ENCODE assay signal across 18 cellular contexts in the genomic region with DNA sequence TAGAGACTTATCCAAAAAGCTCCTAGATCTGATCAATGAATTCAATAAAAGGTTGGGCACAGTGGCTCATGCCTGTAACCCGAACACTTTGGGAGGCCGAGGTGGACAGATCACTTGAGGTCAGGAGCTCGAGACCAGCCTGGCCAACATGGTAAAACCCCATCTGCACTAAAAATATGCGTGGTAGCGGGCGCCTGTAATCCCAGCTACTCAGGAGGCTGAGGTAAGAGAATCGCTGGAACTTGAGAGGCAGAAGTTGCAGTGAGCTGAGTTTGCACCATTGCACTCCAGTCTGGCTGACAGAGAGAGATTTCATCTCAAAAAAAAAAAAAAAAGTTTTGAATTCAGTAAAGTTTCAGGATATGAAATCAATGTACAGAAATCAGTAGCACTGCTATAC. TPM values are rescaled to one million over a fixed set of nuclear protein-coding genes. Genes with fewer than 3 reads are reported as not detected.
DNase-seq lines count a peak whose midpoint lies in the region; ATAC-seq and TF ChIP-seq lines count a peak whose summit lies in the region.
"Had no signal": no experiment of that assay in that cellular context is flagged by ENCODE, and none has a peak within 500 bp of the region (broad histone marks: within the 10 kb centered on the region; RNA-seq: fewer than 3 reads in every experiment).

No MANE protein-coding gene starts in this region.

- DNase-seq in MCF 10A (ENCODE audit: unreplicated experiment) (no peak), breast epithelium (ENCODE audit: low spot score in 2 of 2) (no peak), memory B cell (ENCODE audit: low spot score in 2 of 2) (no peak), NCI-H82 (lab: John Stamatoyannopoulos, UW) (no peak), NCI-H1436 treated with DMSO at 0.1 percent for 48 hours (lab: John Stamatoyannopoulos, UW) (no peak)
- DNase-seq in activated CD4-positive, alpha-beta memory T cell treated with anti-CD3 and anti-CD28 coated beads for 36 hours: peak; percentile 14
- no peak for DNase-seq in activated T-helper 1 cell treated with anti-CD3 and anti-CD28 coated beads, Interleukin-12 subunit alpha, Interleukin-12 subunit beta, Interleukin-2, Interleukin-4 antibody, amounts not matched to agents 30 ng/mL and 10 ng/mL and 1 ng/mL, durations not matched to agents 14 hours and 24 hours and 36 hours (ENCODE audit: low spot score)
- DNase-seq: BE2C; CD4-positive, CD25-positive, alpha-beta regulatory T cell; EL; GF-D8; KG1; NCI-H1105; NCI-H2029 treated with DMSO at 0.1 percent for 48 hours; NCI-H226; NCI-H524; NCI-H774; Peyer's patch had no signal

- H3K4me1 Mint-ChIP-seq in MCF 10A (ENCODE audit: insufficient read depth, unreplicated experiment): peaks cover 35% of the 10 kb centered on the region
- peaks cover 82% of the 10 kb centered on the region for H3K4me1 Mint-ChIP-seq in activated CD4-positive, alpha-beta memory T cell treated with anti-CD3 and anti-CD28 coated beads for 36 hours (ENCODE audit: low read depth)
- H3K4me1 Mint-ChIP-seq in memory B cell: peaks cover 38% of the 10 kb centered on the region
- peaks cover 85% of the 10 kb centered on the region for H3K4me1 Mint-ChIP-seq in activated T-helper 1 cell treated with anti-CD3 and anti-CD28 coated beads, Interleukin-12 subunit alpha, Interleukin-12 subunit beta, Interleukin-2, Interleukin-4 antibody, amounts not matched to agents 30 ng/mL and 10 ng/mL and 1 ng/mL, durations not matched to agents 14 hours and 24 hours and 36 hours (ENCODE audit: low read depth)

- H3K36me3 ChIP-seq in breast epithelium: no peaks in the 10 kb centered on the region

- no peaks in the 10 kb centered on the region for H3K4me1 ChIP-seq in breast epithelium

- no peak overlapping the region for H3K27ac ChIP-seq in breast epithelium
- H3K27ac ChIP-seq: Peyer's patch had no signal

- no peak for ATAC-seq in memory B cell (ENCODE audit: low read depth)

- no peaks in the 10 kb centered on the region for H3K9me3 Mint-ChIP-seq in MCF 10A (ENCODE audit: unreplicated experiment)
- peaks cover 10% of the 10 kb centered on the region for H3K9me3 Mint-ChIP-seq in activated CD4-positive, alpha-beta memory T cell treated with anti-CD3 and anti-CD28 coated beads for 36 hours
- H3K9me3 Mint-ChIP-seq in memory B cell: peaks cover 4% of the 10 kb centered on the region
- peaks cover 7% of the 10 kb centered on the region for H3K9me3 Mint-ChIP-seq in activated T-helper 1 cell treated with anti-CD3 and anti-CD28 coated beads, Interleukin-12 subunit alpha, Interleukin-12 subunit beta, Interleukin-2, Interleukin-4 antibody, amounts not matched to agents 30 ng/mL and 10 ng/mL and 1 ng/mL, durations not matched to agents 14 hours and 24 hours and 36 hours

- intact Hi-C loops in MCF 10A (cut with micrococcal nuclease): no loop called here
- intact Hi-C loops in breast epithelium (cut with DNase I; ENCODE audit: low total_unique reads): no loop called here
- intact Hi-C loops in activated CD4-positive, alpha-beta memory T cell treated with anti-CD3 and anti-CD28 coated beads for 36 hours (cut with micrococcal nuclease): loop anchor here (5.0 kb wide), 1 partner anchor 43 kb away; no protein-coding TSS in a partner anchor
- intact Hi-C loops in activated T-helper 1 cell treated with anti-CD3 and anti-CD28 coated beads, Interleukin-12 subunit alpha, Interleukin-12 subunit beta, Interleukin-2, Interleukin-4 antibody, amounts not matched to agents 30 ng/mL and 10 ng/mL and 1 ng/mL, durations not matched to agents 14 hours and 24 hours and 36 hours (cut with micrococcal nuclease): no loop called here

- H3K36me3 Mint-ChIP-seq in MCF 10A (ENCODE audit: insufficient read depth, unreplicated experiment) (peaks cover 71% of the 10 kb centered on the region), memory B cell (peaks cover 65% of the 10 kb centered on the region)
- peaks cover 47% of the 10 kb centered on the region for H3K36me3 Mint-ChIP-seq in activated CD4-positive, alpha-beta memory T cell treated with anti-CD3 and anti-CD28 coated beads for 36 hours
- peaks cover 54% of the 10 kb centered on the region for H3K36me3 Mint-ChIP-seq in activated T-helper 1 cell treated with anti-CD3 and anti-CD28 coated beads, Interleukin-12 subunit alpha, Interleukin-12 subunit beta, Interleukin-2, Interleukin-4 antibody, amounts not matched to agents 30 ng/mL and 10 ng/mL and 1 ng/mL, durations not matched to agents 14 hours and 24 hours and 36 hours (ENCODE audit: low read depth)

- H3K9me3 ChIP-seq in breast epithelium: peaks cover 0 to 10% of the 10 kb centered on the region in 2 donors
- H3K9me3 ChIP-seq: BE2C had no signal

- no peaks in the 10 kb centered on the region for H3K27me3 ChIP-seq in breast epithelium
- H3K27me3 ChIP-seq: BE2C, Peyer's patch had no signal

- POLR2A ChIA-PET in MCF 10A (lab: Yijun Ruan, JAX): interaction anchor here (1.9 kb wide), 1 partner anchor 20 kb away, joined by 5 read pairs; the partner anchor contains the start of gene DCTN4
- POLR2A ChIA-PET in activated CD4-positive, alpha-beta memory T cell treated with anti-CD3 and anti-CD28 coated beads for 36 hours (lab: Charles Lee): interaction anchor here (0.6 to 1.1 kb wide), 2 partner anchors 36 to 80 kb away, joined by 3 to 4 read pairs; no protein-coding TSS in a partner anchor

- H3K4me3 ChIP-seq in breast epithelium: no peak overlapping the region
- H3K4me3 ChIP-seq: Peyer's patch had no signal

- CTCF ChIA-PET in MCF 10A (lab: Yijun Ruan, JAX): interaction anchor here (0.6 to 0.9 kb wide), 3 partner anchors 18 to 180 kb away, joined by 3 to 7 read pairs (median 3); partner anchors contain the start of gene IRGM
- CTCF ChIA-PET in activated CD4-positive, alpha-beta memory T cell treated with anti-CD3 and anti-CD28 coated beads for 36 hours (lab: Charles Lee): interaction anchor here (2.5 kb wide), 1 partner anchor 108 kb away, joined by 8 read pairs; the partner anchor contains the start of gene IRGM

- H3K27me3 Mint-ChIP-seq in MCF 10A (ENCODE audit: insufficient read depth, unreplicated experiment) (no peaks in the 10 kb centered on the region), memory B cell (no peaks in the 10 kb centered on the region)
- no peaks in the 10 kb centered on the region for H3K27me3 Mint-ChIP-seq in activated CD4-positive, alpha-beta memory T cell treated with anti-CD3 and anti-CD28 coated beads for 36 hours
- no peaks in the 10 kb centered on the region for H3K27me3 Mint-ChIP-seq in activated T-helper 1 cell treated with anti-CD3 and anti-CD28 coated beads, Interleukin-12 subunit alpha, Interleukin-12 subunit beta, Interleukin-2, Interleukin-4 antibody, amounts not matched to agents 30 ng/mL and 10 ng/mL and 1 ng/mL, durations not matched to agents 14 hours and 24 hours and 36 hours (ENCODE audit: insufficient read depth)
- H3K27me3 Mint-ChIP-seq: CD4-positive, CD25-positive, alpha-beta regulatory T cell had no signal

- H3K4me3 Mint-ChIP-seq in MCF 10A (ENCODE audit: unreplicated experiment) (no peak overlapping the region), memory B cell (no peak overlapping the region)
- no peak overlapping the region for H3K4me3 Mint-ChIP-seq in activated CD4-positive, alpha-beta memory T cell treated with anti-CD3 and anti-CD28 coated beads for 36 hours
- H3K4me3 Mint-ChIP-seq in activated T-helper 1 cell treated with anti-CD3 and anti-CD28 coated beads, Interleukin-12 subunit alpha, Interleukin-12 subunit beta, Interleukin-2, Interleukin-4 antibody, amounts not matched to agents 30 ng/mL and 10 ng/mL and 1 ng/mL, durations not matched to agents 14 hours and 24 hours and 36 hours: no peak overlapping the region

- TF ChIP-seq CTCF in MCF 10A (IDR thresholded peaks at IDR 0.05; ENCODE audit: unreplicated experiment) (no peak), breast epithelium (IDR thresholded peaks at IDR 0.05) (no peak)

- no peak for TF ChIP-seq POLR2A in breast epithelium (IDR thresholded peaks at IDR 0.05)

- H3K27ac Mint-ChIP-seq in MCF 10A (ENCODE audit: low read depth, unreplicated experiment) (peak overlapping the region; percentile 29), memory B cell (peak overlapping the region; percentile 73)
- H3K27ac Mint-ChIP-seq in activated CD4-positive, alpha-beta memory T cell treated with anti-CD3 and anti-CD28 coated beads for 36 hours: peak overlapping the region; percentile 25
- H3K27ac Mint-ChIP-seq in activated T-helper 1 cell treated with anti-CD3 and anti-CD28 coated beads, Interleukin-12 subunit alpha, Interleukin-12 subunit beta, Interleukin-2, Interleukin-4 antibody, amounts not matched to agents 30 ng/mL and 10 ng/mL and 1 ng/mL, durations not matched to agents 14 hours and 24 hours and 36 hours: no peak overlapping the region

- BruUV-seq in MCF 10A (replicated peaks; lab: Mats Ljungman, UMichigan): no TSS peak

RNA-seq across cellular contexts. Expression of gene DCTN4, which starts 20.0 kb away (rescaled TPM):
- 122 and 143 TPM in 2 replicates for total RNA-seq in MCF 10A (2022)
- 10 to 100 TPM; 68.5 to 99.5 (median 83.4) TPM for total RNA-seq in breast epithelium
- total RNA-seq in activated CD4-positive, alpha-beta memory T cell treated with anti-CD3 and anti-CD28 coated beads for 36 hours: 10 to 100 TPM; 32.2 to 32.9 TPM
- 42.3 and 46.4 TPM in 2 replicates for total RNA-seq in activated T-helper 1 cell treated with anti-CD3 and anti-CD28 coated beads, Interleukin-12 subunit alpha, Interleukin-12 subunit beta, Interleukin-2, Interleukin-4 antibody, amounts not matched to agents 30 ng/mL and 10 ng/mL and 1 ng/mL, durations not matched to agents 14 hours and 24 hours and 36 hours

RNA-seq across cellular contexts. Expression of gene RBM22, which starts 38.0 kb away (rescaled TPM):
- total RNA-seq in MCF 10A (2022): 66.0 and 66.9 TPM in 2 replicates
- 10 to 100 TPM; 40.5 to 57.8 (median 44.9) TPM for total RNA-seq in breast epithelium
- 10 to 100 TPM; 59.6 to 66.4 TPM for total RNA-seq in activated CD4-positive, alpha-beta memory T cell treated with anti-CD3 and anti-CD28 coated beads for 36 hours
- total RNA-seq in activated T-helper 1 cell treated with anti-CD3 and anti-CD28 coated beads, Interleukin-12 subunit alpha, Interleukin-12 subunit beta, Interleukin-2, Interleukin-4 antibody, amounts not matched to agents 30 ng/mL and 10 ng/mL and 1 ng/mL, durations not matched to agents 14 hours and 24 hours and 36 hours: 77.5 and 81.9 TPM in 2 replicates

RNA-seq across cellular contexts. Expression of gene SMIM3, which starts 39.7 kb away (rescaled TPM):
- total RNA-seq in MCF 10A (2022): 21.7 and 26.1 TPM in 2 replicates
- 100 to 1,000 TPM in 1 of 3 donors, 10 to 100 TPM in 2; 47.9 to 191 (median 81.0) TPM for total RNA-seq in breast epithelium
- total RNA-seq in activated CD4-positive, alpha-beta memory T cell treated with anti-CD3 and anti-CD28 coated beads for 36 hours: 10 to 100 TPM; 22.4 to 22.8 TPM
- total RNA-seq in activated T-helper 1 cell treated with anti-CD3 and anti-CD28 coated beads, Interleukin-12 subunit alpha, Interleukin-12 subunit beta, Interleukin-2, Interleukin-4 antibody, amounts not matched to agents 30 ng/mL and 10 ng/mL and 1 ng/mL, durations not matched to agents 14 hours and 24 hours and 36 hours: 12.8 and 13.4 TPM in 2 replicates
